ENCODE assay signal across 1 cellular context in the genomic region with DNA sequence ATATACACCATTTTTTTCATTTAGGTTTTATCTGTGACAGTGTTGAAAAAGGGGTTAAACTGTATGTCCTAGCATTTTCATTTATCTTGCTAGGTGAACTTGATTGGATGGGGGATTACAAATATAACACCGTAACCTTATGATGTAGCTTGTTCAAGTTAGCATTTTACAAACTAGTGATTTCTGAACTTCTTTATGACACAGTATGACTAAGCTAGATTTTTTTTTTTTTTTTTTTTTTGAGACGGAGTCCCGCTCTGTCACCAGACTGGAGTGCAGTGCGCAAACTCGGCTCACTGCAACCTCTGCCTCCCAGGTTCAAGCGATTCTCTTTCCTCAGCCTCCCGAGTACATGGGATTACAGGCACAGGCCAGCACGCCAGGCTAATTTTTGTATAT.
TF ChIP-seq lines count a peak whose summit lies in the region.

No MANE protein-coding gene starts in this region.

TF ChIP-seq in WTC11, 78 proteins besides CTCF, POLR2A, EP300 and RAD21 (continued from another document):
- TF ChIP-seq, protein P1, sequence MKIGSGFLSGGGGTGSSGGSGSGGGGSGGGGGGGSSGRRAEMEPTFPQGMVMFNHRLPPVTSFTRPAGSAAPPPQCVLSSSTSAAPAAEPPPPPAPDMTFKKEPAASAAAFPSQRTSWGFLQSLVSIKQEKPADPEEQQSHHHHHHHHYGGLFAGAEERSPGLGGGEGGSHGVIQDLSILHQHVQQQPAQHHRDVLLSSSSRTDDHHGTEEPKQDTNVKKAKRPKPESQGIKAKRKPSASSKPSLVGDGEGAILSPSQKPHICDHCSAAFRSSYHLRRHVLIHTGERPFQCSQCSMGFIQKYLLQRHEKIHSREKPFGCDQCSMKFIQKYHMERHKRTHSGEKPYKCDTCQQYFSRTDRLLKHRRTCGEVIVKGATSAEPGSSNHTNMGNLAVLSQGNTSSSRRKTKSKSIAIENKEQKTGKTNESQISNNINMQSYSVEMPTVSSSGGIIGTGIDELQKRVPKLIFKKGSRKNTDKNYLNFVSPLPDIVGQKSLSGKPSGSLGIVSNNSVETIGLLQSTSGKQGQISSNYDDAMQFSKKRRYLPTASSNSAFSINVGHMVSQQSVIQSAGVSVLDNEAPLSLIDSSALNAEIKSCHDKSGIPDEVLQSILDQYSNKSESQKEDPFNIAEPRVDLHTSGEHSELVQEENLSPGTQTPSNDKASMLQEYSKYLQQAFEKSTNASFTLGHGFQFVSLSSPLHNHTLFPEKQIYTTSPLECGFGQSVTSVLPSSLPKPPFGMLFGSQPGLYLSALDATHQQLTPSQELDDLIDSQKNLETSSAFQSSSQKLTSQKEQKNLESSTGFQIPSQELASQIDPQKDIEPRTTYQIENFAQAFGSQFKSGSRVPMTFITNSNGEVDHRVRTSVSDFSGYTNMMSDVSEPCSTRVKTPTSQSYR (CRISPR knock-in tag; IDR thresholded peaks at IDR 0.05), result no peak
